ENCODE assay signal across 1 cellular context in the genomic region with DNA sequence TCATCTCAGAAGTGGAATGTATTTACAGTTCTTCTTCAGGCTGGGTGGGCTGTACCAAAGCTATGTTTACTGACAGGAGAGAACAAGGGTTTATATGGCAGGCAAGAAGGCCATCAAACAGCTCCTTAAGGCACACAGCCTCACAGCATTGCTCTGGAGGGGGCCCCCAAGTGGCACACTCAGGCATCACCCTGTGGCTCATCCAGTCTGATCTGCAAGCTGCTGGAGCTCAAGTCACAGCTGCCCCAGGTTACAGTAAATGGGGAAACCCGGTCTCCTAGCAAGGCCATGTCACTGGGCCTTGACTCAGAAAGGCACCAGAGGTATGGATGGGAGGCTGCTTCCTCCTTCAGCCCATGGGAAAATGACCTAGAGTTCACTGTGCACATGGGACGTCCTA.
TF ChIP-seq lines count a peak whose summit lies in the region.

No MANE protein-coding gene starts in this region.

TF ChIP-seq in IMR-90, 13 proteins besides CTCF, POLR2A, EP300 and RAD21 (continued from another document):
- TF ChIP-seq BHLHE40 (IDR thresholded peaks at IDR 0.05; ENCODE audit: low read depth, low read length): no peak
- no peak for TF ChIP-seq SMC3 (IDR thresholded peaks at IDR 0.05; ENCODE audit: low read depth, low read length)
- no peak for TF ChIP-seq MAFK (IDR thresholded peaks at IDR 0.05; ENCODE audit: low read depth, low read length)
- no peak for TF ChIP-seq RFX5 (IDR thresholded peaks at IDR 0.05; ENCODE audit: low read depth, low read length)
- no peak for TF ChIP-seq CEBPB (IDR thresholded peaks at IDR 0.05; ENCODE audit: low read depth, low read length)
TF ChIP-seq in IMR-90: peak in this region for 0.
